ENCODE assay signal across 23 cellular contexts in genomic region chrX:39600222-39600621, GRCh38.
"Had no signal": no experiment of that assay in that cellular context is flagged by ENCODE, and none has a peak within 500 bp of the region (broad histone marks: within the 10 kb centered on the region; RNA-seq: fewer than 3 reads in every experiment).

No MANE protein-coding gene starts in this region.

- H3K4me1 Mint-ChIP-seq: natural killer cell; stimulated activated effector memory CD8-positive, alpha-beta T cell treated with anti-CD3 and anti-CD28 coated beads, Interleukin-12 subunit alpha, Interleukin-12 subunit beta, amount 100 ng/mL, for 72 hours had no signal

- H2AFZ ChIP-seq: hepatocyte had no signal

- H3K36me3 Mint-ChIP-seq: natural killer cell; stimulated activated effector memory CD8-positive, alpha-beta T cell treated with anti-CD3 and anti-CD28 coated beads, Interleukin-12 subunit alpha, Interleukin-12 subunit beta, amount 100 ng/mL, for 72 hours had no signal

- FAIRE-seq: pancreas had no signal

- H3K79me2 ChIP-seq: hepatocyte had no signal

- H3K4me2 ChIP-seq: hepatocyte had no signal

- H3K9me3 ChIP-seq: heart right ventricle, left ventricle myocardium inferior, pancreas, right atrium auricular region, right lobe of liver, suprapubic skin, thoracic aorta, tibial artery, upper lobe of right lung, uterus had no signal

- H3K9me3 Mint-ChIP-seq: naive B cell; natural killer cell; stimulated activated effector memory CD8-positive, alpha-beta T cell treated with anti-CD3 and anti-CD28 coated beads, Interleukin-12 subunit alpha, Interleukin-12 subunit beta, amount 100 ng/mL, for 72 hours; stimulated activated naive CD8-positive, alpha-beta T cell treated with anti-CD3 and anti-CD28 coated beads, Interleukin-15, Interleukin-2, amounts not matched to agents 100 ng/mL and 50 ng/mL, for 24 hours had no signal

- H3K27me3 ChIP-seq: hepatocyte, right atrium auricular region, right lobe of liver, suprapubic skin, tibial artery, upper lobe of right lung, uterus had no signal

- H3K4me3 ChIP-seq: heart right ventricle, hepatocyte, left ventricle myocardium inferior, lung, pancreas, right atrium auricular region, right lobe of liver, skin epidermis, suprapubic skin, thoracic aorta, tibial artery, upper lobe of right lung, uterus had no signal

- H3K36me3 ChIP-seq: heart right ventricle, left ventricle myocardium inferior, pancreas, right atrium auricular region, right lobe of liver, suprapubic skin, thoracic aorta, tibial artery, upper lobe of right lung, uterus had no signal

- H3K27ac Mint-ChIP-seq: natural killer cell; stimulated activated effector memory CD8-positive, alpha-beta T cell treated with anti-CD3 and anti-CD28 coated beads, Interleukin-12 subunit alpha, Interleukin-12 subunit beta, amount 100 ng/mL, for 72 hours; stimulated activated naive CD8-positive, alpha-beta T cell treated with anti-CD3 and anti-CD28 coated beads, Interleukin-15, Interleukin-2, amounts not matched to agents 100 ng/mL and 50 ng/mL, for 24 hours had no signal

- H3K4me1 ChIP-seq: heart right ventricle, left ventricle myocardium inferior, pancreas, right atrium auricular region, right lobe of liver, upper lobe of right lung, uterus had no signal

- DNase-seq: heart right ventricle; islet precursor cell; left ventricle myocardium inferior; naive B cell; natural killer cell; pancreas; posterior cingulate gyrus; right lobe of liver; stimulated activated CD4-positive, alpha-beta T cell treated with anti-CD3 and anti-CD28 coated beads, Interleukin-12 subunit alpha, Interleukin-12 subunit beta, amount 100 ng/mL, for 4 hours; stimulated activated CD4-positive, alpha-beta T cell treated with anti-CD3 and anti-CD28 coated beads, Interleukin-4, amount 100 ng/mL, for 24 hours; stimulated activated naive CD4-positive, alpha-beta T cell; tibial artery; trophoblast cell; upper lobe of right lung; uterus had no signal

- H3K27me3 Mint-ChIP-seq: stimulated activated naive CD8-positive, alpha-beta T cell treated with anti-CD3 and anti-CD28 coated beads, Interleukin-15, Interleukin-2, amounts not matched to agents 100 ng/mL and 50 ng/mL, for 24 hours had no signal

- H3K27ac ChIP-seq: heart right ventricle, hepatocyte, left ventricle myocardium inferior, pancreas, right atrium auricular region, right lobe of liver, skin epidermis, suprapubic skin, thoracic aorta, tibial artery, upper lobe of right lung, uterus had no signal

- H3K4me3 Mint-ChIP-seq: naive B cell; natural killer cell; stimulated activated effector memory CD8-positive, alpha-beta T cell treated with anti-CD3 and anti-CD28 coated beads, Interleukin-12 subunit alpha, Interleukin-12 subunit beta, amount 100 ng/mL, for 72 hours; stimulated activated naive CD8-positive, alpha-beta T cell treated with anti-CD3 and anti-CD28 coated beads, Interleukin-15, Interleukin-2, amounts not matched to agents 100 ng/mL and 50 ng/mL, for 24 hours had no signal
